Comparison of ENCODE assay signal across 22 cellular contexts in genomic region chr1:83967336-83967735, GRCh38. TPM values are rescaled to one million over a fixed set of nuclear protein-coding genes. Genes with fewer than 3 reads are reported as not detected.
DNase-seq lines count a peak whose midpoint lies in the region; ATAC-seq, FAIRE-seq and TF ChIP-seq lines count a peak whose summit lies in the region.
"Had no signal": no experiment of that assay in that cellular context is flagged by ENCODE, and none has a peak within 500 bp of the region (broad histone marks: within the 10 kb centered on the region; RNA-seq: fewer than 3 reads in every experiment).

No MANE protein-coding gene starts in this region.

- H3K18ac ChIP-seq in IMR-90 (ENCODE audit: low read depth, low read length), result no peak overlapping the region

- no peak overlapping the region for H3K23ac ChIP-seq in IMR-90 (ENCODE audit: low read depth, low read length)

- H3K9me1 ChIP-seq in IMR-90 (ENCODE audit: insufficient read depth, low read length), result no peaks in the 10 kb centered on the region

- H3K4me1 ChIP-seq in IMR-90 (ENCODE audit: control insufficient read depth, insufficient read depth, low read length), result peaks cover 2% of the 10 kb centered on the region; the same call in 1 of the 2 replicates
- H3K4me1 ChIP-seq in tibial artery, result peaks cover 0 to 83% (median 25%) of the 10 kb centered on the region in 4 donors

- FAIRE-seq in GM12892 (lab: Jason Lieb, UNC), result no peak

- H2AK5ac ChIP-seq in IMR-90 (ENCODE audit: low read depth, low read length), result no peak overlapping the region

- H3K4ac ChIP-seq in IMR-90 (ENCODE audit: low read depth, low read length), result no peak overlapping the region

- H3K27ac ChIP-seq in IMR-90 (ENCODE audit: insufficient read depth, low read length) (no peak overlapping the region), dorsolateral prefrontal cortex (peak overlapping the region in 46 of 59 donors; percentile 10 to 97 (median 64)), tibial artery (peak overlapping the region; percentile 3 to 41)

- no peaks in the 10 kb centered on the region for H4K20me1 ChIP-seq in IMR-90 (ENCODE audit: insufficient read depth, low read length)

- BruUV-seq in IMR-90 (replicated peaks; lab: Mats Ljungman, UMichigan), result no TSS peak

- TF ChIP-seq POLR2A in IMR-90 (IDR thresholded peaks at IDR 0.05; ENCODE audit: low read depth, low read length) (no peak), GM12892 (IDR thresholded peaks at IDR 0.05; ENCODE audit: low read depth, low read length) (no peak)

- no peak overlapping the region for H2AK9ac ChIP-seq in IMR-90 (replicated peaks; ENCODE audit: low read depth, low read length, poor library complexity)

- H3K9me3 Mint-ChIP-seq in activated naive CD4-positive, alpha-beta T cell treated with anti-CD3 and anti-CD28 coated beads for 36 hours, result no peaks in the 10 kb centered on the region
- H3K9me3 Mint-ChIP-seq: CD8-positive, alpha-beta T cell had no signal

- peak; percentile 95 for ATAC-seq in IMR-90 (ENCODE audit: low read depth)
- ATAC-seq: CD8-positive, alpha-beta T cell had no signal

- no peak overlapping the region for H3K27ac Mint-ChIP-seq in activated naive CD4-positive, alpha-beta T cell treated with anti-CD3 and anti-CD28 coated beads for 36 hours
- H3K27ac Mint-ChIP-seq: CD8-positive, alpha-beta T cell had no signal

- no peak overlapping the region for H3K4me2 ChIP-seq in IMR-90 (ENCODE audit: low read depth, low read length)

- H4K5ac ChIP-seq in IMR-90 (ENCODE audit: low read depth, low read length), result no peak overlapping the region

- intact Hi-C loops in IMR-90 (cut with micrococcal nuclease), result no loop called here
- intact Hi-C loops in dorsolateral prefrontal cortex (cut with DNase I), result no loop called here
- intact Hi-C loops in tibial artery (cut with DNase I; ENCODE audit: low total_unique reads), result no loop called here
- intact Hi-C loops in activated naive CD4-positive, alpha-beta T cell treated with anti-CD3 and anti-CD28 coated beads for 36 hours (cut with micrococcal nuclease), result no loop called here

- H3K4me3 Mint-ChIP-seq in activated naive CD4-positive, alpha-beta T cell treated with anti-CD3 and anti-CD28 coated beads for 36 hours, result no peak overlapping the region
- H3K4me3 Mint-ChIP-seq: CD8-positive, alpha-beta T cell had no signal

- no peaks in the 10 kb centered on the region for H3K9me3 ChIP-seq in IMR-90 (ENCODE audit: control insufficient read depth, insufficient read depth, low read length)
- no peaks in the 10 kb centered on the region for H3K9me3 ChIP-seq in tibial artery

- H3K36me3 ChIP-seq in IMR-90 (ENCODE audit: control insufficient read depth, insufficient read depth, low read length) (no peaks in the 10 kb centered on the region), tibial artery (no peaks in the 10 kb centered on the region)

- no peak overlapping the region for H4K8ac ChIP-seq in IMR-90 (ENCODE audit: low read depth in 2 of 2, low read length in 2 of 2)

- H2BK20ac ChIP-seq in IMR-90 (ENCODE audit: low read depth, low read length), result no peak overlapping the region

- H3K4me3 ChIP-seq in IMR-90 (ENCODE audit: insufficient read depth, low read depth, low read length) (no peak overlapping the region), dorsolateral prefrontal cortex (no peak overlapping the region), tibial artery (no peak overlapping the region)

- in situ Hi-C loops in IMR-90 (cut with MboI; ENCODE audit: low sequenced_read_pairs), result no loop called here

- POLR2A ChIA-PET in IMR-90 (lab: Charles Lee; ENCODE audit: unreplicated experiment), result no interaction called here

- no peaks in the 10 kb centered on the region for H3K4me1 Mint-ChIP-seq in activated naive CD4-positive, alpha-beta T cell treated with anti-CD3 and anti-CD28 coated beads for 36 hours (ENCODE audit: low read depth)

- no CpG with 5 or more reads among the region's 1 CpG for WGBS in IMR-90 (ENCODE audit: extremely low coverage in 2 of 2, insufficient read length in 1 of 2), 2 experiments

- TF ChIP-seq RAD21 in IMR-90 (IDR thresholded peaks at IDR 0.05; ENCODE audit: low read length), result no peak

- H2BK120ac ChIP-seq in IMR-90 (ENCODE audit: low read depth, low read length), result no peak overlapping the region

- no peak overlapping the region for H2BK5ac ChIP-seq in IMR-90 (ENCODE audit: low read depth, low read length, poor library complexity, severe bottlenecking)

- peaks cover 0 to 26% of the 10 kb centered on the region in 2 experiments; a peak in 2 of 4 replicates for H3K79me1 ChIP-seq in IMR-90 (ENCODE audit: low read depth in 1 of 2, low read length in 2 of 2)

- CTCF ChIA-PET in IMR-90 (lab: Yijun Ruan, JAX), result no interaction called here
- CTCF ChIA-PET in activated naive CD4-positive, alpha-beta T cell treated with anti-CD3 and anti-CD28 coated beads for 36 hours (lab: Charles Lee), result interaction anchor here (1.0 kb wide), 1 partner anchor 22 kb away, joined by 3 read pairs; no protein-coding TSS in a partner anchor

- DNase-seq in IMR-90 (peak; percentile 79), dorsolateral prefrontal cortex (no peak), kidney glomerular epithelial cell (lab: John Stamatoyannopoulos, UW) (peak; percentile 18), tibial artery (no peak), NCI-H526 treated with DMSO at 0.1 percent for 48 hours (lab: John Stamatoyannopoulos, UW) (no peak), iPS-NIHi7 (ENCODE audit: extremely low spot score) (no peak), GM12892 (ENCODE audit: insufficient read length) (no peak)
- no peak for DNase-seq in activated naive CD4-positive, alpha-beta T cell treated with anti-CD3 and anti-CD28 coated beads for 36 hours
- DNase-seq: ACHN; AML-193; C1 segment of cervical spinal cord; CD8-positive, alpha-beta T cell; DMS153; GF-D8; H7; KG1; NCI-H1105 treated with DMSO at 0.1 percent for 48 hours; NCI-H2029 treated with DMSO at 0.1 percent for 48 hours; NCI-H226; NCI-H510A treated with DMSO at 0.1 percent for 48 hours; NCI-H774; NK-92 treated with Interleukin-12 subunit alpha and Interleukin-12 subunit beta, amount 100 ng/mL, for 24 hours had no signal

- TF ChIP-seq CTCF in IMR-90 (conservative IDR thresholded peaks at IDR 0.05; ENCODE audit: low read depth, low read length), result no peak
- TF ChIP-seq CTCF in dorsolateral prefrontal cortex (IDR thresholded peaks at IDR 0.05 in 54 of 56, conservative IDR thresholded peaks at IDR 0.05 in 2 of 56; ENCODE audit: low read depth in 1 of 56, partially characterized antibody in 56 of 56), result no peak
- TF ChIP-seq CTCF in tibial artery (IDR thresholded peaks at IDR 0.05), result no peak

- no peak overlapping the region for H2BK15ac ChIP-seq in IMR-90 (ENCODE audit: low read depth, low read length)

- H3K36me3 Mint-ChIP-seq in activated naive CD4-positive, alpha-beta T cell treated with anti-CD3 and anti-CD28 coated beads for 36 hours (ENCODE audit: low read depth), result no peaks in the 10 kb centered on the region
- H3K36me3 Mint-ChIP-seq: CD8-positive, alpha-beta T cell had no signal

- H3K27me3 Mint-ChIP-seq in activated naive CD4-positive, alpha-beta T cell treated with anti-CD3 and anti-CD28 coated beads for 36 hours (ENCODE audit: low read depth), result peaks cover 2% of the 10 kb centered on the region

- no peak overlapping the region for H3K14ac ChIP-seq in IMR-90 (replicated peaks; ENCODE audit: low read depth, low read length)

- no peak overlapping the region for H4K91ac ChIP-seq in IMR-90 (ENCODE audit: insufficient read depth, low read depth, low read length)

- dilution Hi-C loops in IMR-90 (cut with HindIII; ENCODE audit: low sequenced_read_pairs, unreplicated experiment), result no loop called here

- no peak overlapping the region for H2AFZ ChIP-seq in IMR-90 (replicated peaks; ENCODE audit: low read length, poor library complexity)

- H3K56ac ChIP-seq in IMR-90 (ENCODE audit: extremely low read depth, insufficient read depth, low read length), result no peak overlapping the region

- no peak overlapping the region for H3K9ac ChIP-seq in IMR-90 (ENCODE audit: low read depth, low read length)

- H3K27me3 ChIP-seq in IMR-90 (ENCODE audit: control insufficient read depth, insufficient read depth, low read length) (no peaks in the 10 kb centered on the region), dorsolateral prefrontal cortex (no peaks in the 10 kb centered on the region), tibial artery (no peaks in the 10 kb centered on the region)

TF ChIP-seq in IMR-90, 13 proteins besides CTCF, POLR2A, EP300 and RAD21 (continues in another document):
- TF ChIP-seq RCOR1 (IDR thresholded peaks at IDR 0.05; ENCODE audit: insufficient replicate concordance, low read length), result no peak
- TF ChIP-seq MAZ (IDR thresholded peaks at IDR 0.05; ENCODE audit: borderline replicate concordance, low read depth, low read length), result no peak
- TF ChIP-seq ELK1 (IDR thresholded peaks at IDR 0.05; ENCODE audit: borderline replicate concordance, low read depth, low read length), result no peak
- no peak for TF ChIP-seq MXI1 (IDR thresholded peaks at IDR 0.05; ENCODE audit: borderline replicate concordance, low read depth, low read length)
- no peak for TF ChIP-seq BHLHE40 (IDR thresholded peaks at IDR 0.05; ENCODE audit: low read depth, low read length)
- TF ChIP-seq FOS (IDR thresholded peaks at IDR 0.05; ENCODE audit: low read depth, low read length), result no peak
- TF ChIP-seq CHD1 (IDR thresholded peaks at IDR 0.05; ENCODE audit: low read depth, low read length), result no peak
- TF ChIP-seq NFE2L2 (IDR thresholded peaks at IDR 0.05; ENCODE audit: low read depth, low read length), result no peak
- TF ChIP-seq MAFK (IDR thresholded peaks at IDR 0.05; ENCODE audit: low read depth, low read length), result no peak
- TF ChIP-seq SMC3 (IDR thresholded peaks at IDR 0.05; ENCODE audit: low read depth, low read length), result no peak

RNA-seq across cellular contexts. Expression of gene TTLL7, which starts 31.6 kb away (rescaled TPM):
- 8.1 and 13.3 TPM in 2 replicates for total RNA-seq in IMR-90 (2012; rRNA removed)
- polyA plus RNA-seq in IMR-90 (2012; rRNA removed), result 4.2 and 5.7 TPM in 2 replicates
- polyA plus RNA-seq in IMR-90 (2012; cell fraction: cytosol; rRNA removed), result 1.4 and 1.5 TPM in 2 replicates
- 3.4 and 23.3 TPM in 2 replicates for polyA plus RNA-seq in IMR-90 (2012; cell fraction: nucleus; rRNA removed; ENCODE audit: low replicate concordance)
- 100 to 1,000 TPM; 130 to 401 (median 226) TPM for total RNA-seq in dorsolateral prefrontal cortex
- total RNA-seq in activated naive CD4-positive, alpha-beta T cell treated with anti-CD3 and anti-CD28 coated beads for 36 hours, result not detected
- not detected for polyA plus RNA-seq in GM12892 (2012; ENCODE audit: missing spikeins)
- total RNA-seq: CD8-positive, alpha-beta T cell had no signal

Comparison
In these comparisons a context has a peak if more than half of its experiments do, and no peak if none do; other contexts are left out.
1. DNase-seq: peak in IMR-90 (single experiment) and kidney glomerular epithelial cell (single experiment); none in dorsolateral prefrontal cortex (0 of 10), tibial artery (0 of 2), NCI-H526 treated with DMSO at 0.1 percent for 48 hours (single experiment), activated naive CD4-positive, alpha-beta T cell treated with anti-CD3 and anti-CD28 coated beads for 36 hours (single experiment), iPS-NIHi7 (single experiment) and GM12892 (single experiment).